ENCODE assay signal across 8 cellular contexts in genomic region chr10:90856964-90857634, GRCh38. TPM values are rescaled to one million over a fixed set of nuclear protein-coding genes. Genes with fewer than 3 reads are reported as not detected.
A peak's percentile ranks its signal among the peaks of the same experiment; 100 is the strongest.
DNase-seq lines count a peak whose midpoint lies in the region; ATAC-seq and TF ChIP-seq lines count a peak whose summit lies in the region.

No MANE protein-coding gene starts in this region.

- peak overlapping the region; percentile 58; the same call in 1 of the 2 replicates for H3K4me3 ChIP-seq in PC-9

- no peaks in the 10 kb centered on the region for H3K36me3 ChIP-seq in PC-9 (ENCODE audit: low read depth)

- no peaks in the 10 kb centered on the region for H3K79me2 ChIP-seq in PC-9 (ENCODE audit: low read depth)

- intact Hi-C loops in PC-9 (cut with micrococcal nuclease; ENCODE audit: unreplicated experiment): no loop called here

- no peaks in the 10 kb centered on the region for H4K20me1 ChIP-seq in PC-9 (ENCODE audit: insufficient read depth)

- H3K27me3 Mint-ChIP-seq in natural killer cell treated with Interleukin-12 subunit alpha and Interleukin-12 subunit beta and Interleukin-15 and Interleukin-18, amount 100 ng/mL, for 72 hours: peaks cover 14 to 44% of the 10 kb centered on the region in 2 donors

- peak overlapping the region; percentile 82 for H3K4me3 Mint-ChIP-seq in natural killer cell treated with Interleukin-12 subunit alpha and Interleukin-12 subunit beta and Interleukin-15 and Interleukin-18, amount 100 ng/mL, for 72 hours

- H3K9me3 ChIP-seq in PC-9 (ENCODE audit: insufficient read depth, low read depth): no peaks in the 10 kb centered on the region

- H3K4me1 ChIP-seq in PC-9 (replicated peaks; ENCODE audit: insufficient read depth): peaks cover 16% of the 10 kb centered on the region

- peak overlapping the region in 1 of 2 donors; percentile 31 for H3K27ac Mint-ChIP-seq in natural killer cell treated with Interleukin-12 subunit alpha and Interleukin-12 subunit beta and Interleukin-15 and Interleukin-18, amount 100 ng/mL, for 72 hours

- no peak overlapping the region; the same call in 1 of the 2 replicates for H2AFZ ChIP-seq in PC-9

- H3K9me2 ChIP-seq in PC-9 (ENCODE audit: insufficient read depth): no peaks in the 10 kb centered on the region

- H3K9me3 Mint-ChIP-seq in natural killer cell treated with Interleukin-12 subunit alpha and Interleukin-12 subunit beta and Interleukin-15 and Interleukin-18, amount 100 ng/mL, for 72 hours: no peaks in the 10 kb centered on the region

- no peak for ATAC-seq in natural killer cell treated with Interleukin-12 subunit alpha and Interleukin-12 subunit beta and Interleukin-15 and Interleukin-18, amount 100 ng/mL, for 72 hours
- no peak for ATAC-seq in GM21786 (IDR thresholded peaks at IDR 0.05; ENCODE audit: unreplicated experiment)

- no TSS peak for BruUV-seq in PC-9 (replicated peaks; lab: Mats Ljungman, UMichigan)

- H3K4me1 Mint-ChIP-seq in natural killer cell treated with Interleukin-12 subunit alpha and Interleukin-12 subunit beta and Interleukin-15 and Interleukin-18, amount 100 ng/mL, for 72 hours (ENCODE audit: low read depth in 2 of 2): peaks cover 6 to 19% of the 10 kb centered on the region in 2 donors

- H3F3A ChIP-seq in PC-9 (ENCODE audit: insufficient read depth, low read depth): peaks cover 14% of the 10 kb centered on the region; the same call in 1 of the 2 replicates

- H3K36me3 Mint-ChIP-seq in natural killer cell treated with Interleukin-12 subunit alpha and Interleukin-12 subunit beta and Interleukin-15 and Interleukin-18, amount 100 ng/mL, for 72 hours: no peaks in the 10 kb centered on the region

- TF ChIP-seq CTCF in PC-9 (conservative IDR thresholded peaks at IDR 0.05): no peak

- CTCF ChIA-PET in PC-9 (lab: Charles Lee): interaction anchor here (0.6 kb wide), 1 partner anchor 106 kb away, joined by 3 read pairs; no protein-coding TSS in a partner anchor

- H3K4me2 ChIP-seq in PC-9: peak overlapping the region; percentile 55; the same call in 1 of the 2 replicates

- H3K27me3 ChIP-seq in PC-9 (ENCODE audit: insufficient read depth, low read depth): no peaks in the 10 kb centered on the region

- POLR2A ChIA-PET in PC-9 (lab: Charles Lee; ENCODE audit: unreplicated experiment): no interaction called here

- H3K27ac ChIP-seq in PC-9: no peak overlapping the region

- peak; percentile 6 for DNase-seq in NCI-H146 (lab: John Stamatoyannopoulos, UW)
- DNase-seq in NCI-H146 treated with DMSO at 0.1 percent for 48 hours (lab: John Stamatoyannopoulos, UW; ENCODE audit: unreplicated experiment): no peak
- DNase-seq in PC-9: no peak
- peak; percentile 7 for DNase-seq in effector CD8-positive, alpha-beta T cell (lab: John Stamatoyannopoulos, UW)
- no peak for DNase-seq in natural killer cell treated with Interleukin-12 subunit alpha and Interleukin-12 subunit beta and Interleukin-15 and Interleukin-18, amount 100 ng/mL, for 72 hours (ENCODE audit: low spot score)
- no peak for DNase-seq in germinal center (ENCODE audit: low spot score)
- no peak for DNase-seq in midbrain (lab: John Stamatoyannopoulos, UW)

RNA-seq across cellular contexts. Expression of gene HTR7, which starts 0.7 kb away (rescaled TPM):
- 0.52 and 0.55 TPM in 2 replicates for total RNA-seq in PC-9 (2021)
- total RNA-seq in natural killer cell treated with Interleukin-12 subunit alpha and Interleukin-12 subunit beta and Interleukin-15 and Interleukin-18, amount 100 ng/mL, for 72 hours: under 1 TPM in 1 of 2 donors, not detected in 1; 0.62 TPM

RNA-seq across cellular contexts. Expression of gene RPP30, which starts 14.7 kb away (rescaled TPM):
- 25.4 and 32.4 TPM in 2 replicates for total RNA-seq in PC-9 (2021)
- 10 to 100 TPM; 46.9 to 69.7 TPM for total RNA-seq in natural killer cell treated with Interleukin-12 subunit alpha and Interleukin-12 subunit beta and Interleukin-15 and Interleukin-18, amount 100 ng/mL, for 72 hours

Comparison
In these comparisons a context has a peak if more than half of its experiments do, and no peak if none do; other contexts are left out.
1. DNase-seq: peak in NCI-H146 (single experiment) and effector CD8-positive, alpha-beta T cell (single experiment); none in NCI-H146 treated with DMSO at 0.1 percent for 48 hours (single experiment), PC-9 (0 of 2), natural killer cell treated with Interleukin-12 subunit alpha and Interleukin-12 subunit beta and Interleukin-15 and Interleukin-18, amount 100 ng/mL, for 72 hours (single experiment), germinal center (single experiment) and midbrain (single experiment).